ENCODE assay signal across 14 cellular contexts in the genomic region with DNA sequence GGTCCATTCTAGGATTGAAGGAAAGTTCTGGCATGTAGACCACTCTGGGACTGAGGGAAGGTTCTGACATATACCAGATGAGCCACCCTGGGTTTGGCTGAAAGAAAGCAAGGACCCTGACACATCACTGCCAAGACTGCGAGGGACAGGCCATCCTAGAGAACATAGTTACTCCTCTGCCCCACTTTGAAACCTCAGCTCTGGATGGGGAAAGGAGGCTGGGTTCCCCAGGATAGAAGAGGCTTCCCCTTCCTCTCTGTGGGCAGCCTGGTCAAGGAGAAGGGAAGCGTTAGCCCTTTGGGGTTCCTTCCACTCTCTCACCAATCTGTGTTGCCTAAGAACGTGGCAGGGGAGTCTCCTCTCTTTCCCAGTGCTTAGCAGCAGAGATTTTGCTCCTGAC.
"Had no signal": no experiment of that assay in that cellular context is flagged by ENCODE, and none has a peak within 500 bp of the region (broad histone marks: within the 10 kb centered on the region; RNA-seq: fewer than 3 reads in every experiment).

No MANE protein-coding gene starts in this region.

- H3K27ac ChIP-seq: brain microvascular endothelial cell, left ventricle myocardium inferior, sigmoid colon had no signal

- H3K4me1 ChIP-seq: left ventricle myocardium inferior had no signal

- H3K27me3 ChIP-seq: brain microvascular endothelial cell, sigmoid colon had no signal

- H3K9me3 ChIP-seq: left ventricle myocardium inferior, sigmoid colon had no signal

- H3K36me3 ChIP-seq: brain microvascular endothelial cell, left ventricle myocardium inferior, sigmoid colon had no signal

- FAIRE-seq: endometrium, keratinocyte had no signal

- DNase-seq: activated B cell treated with CpG ODN at 0.5 μM for 24 hours; activated CD4-positive, alpha-beta T cell treated with anti-CD3 and anti-CD28 coated beads, Interleukin-2, amount 10 ng/mL, durations not matched to agents 24 days and 14 days; activated gamma-delta T cell treated with Interleukin-2 at 50 U/mL for 16 hours; activated T-cell treated with anti-CD3 and anti-CD28 coated beads, Interleukin-2, amount 50 U/mL, for 72 hours; amniotic stem cell; left ventricle myocardium inferior; mesenchymal stem cell; stimulated activated CD4-positive, alpha-beta T cell treated with anti-CD3 and anti-CD28 coated beads, Interleukin-1b, Interleukin-23, amount 100 ng/mL, for 48 hours; stimulated activated naive CD8-positive, alpha-beta T cell treated with anti-CD3 and anti-CD28 coated beads, Interleukin-15, amount 100 ng/mL, for 72 hours; T-helper 2 cell had no signal

- H3K4me3 ChIP-seq: left ventricle myocardium inferior had no signal

- ATAC-seq: activated T-cell treated with anti-CD3 and anti-CD28 coated beads, Interleukin-2, amount 50 U/mL, for 72 hours; stimulated activated naive CD8-positive, alpha-beta T cell treated with anti-CD3 and anti-CD28 coated beads, Interleukin-15, amount 100 ng/mL, for 72 hours had no signal
